In genomic region chr2:73249636-73250035, GRCh38 we compare ENCODE assay signal across 26 cellular contexts.
"Had no signal": no experiment of that assay in that cellular context is flagged by ENCODE, and none has a peak within 500 bp of the region (broad histone marks: within the 10 kb centered on the region; RNA-seq: fewer than 3 reads in every experiment).

No MANE protein-coding gene starts in this region.

- DNase-seq: activated CD4-positive, alpha-beta memory T cell treated with anti-CD3 and anti-CD28 coated beads, Interleukin-2, amount 10 ng/mL, durations not matched to agents 7 days and 5 days; activated CD4-positive, alpha-beta T cell treated with anti-CD3 and anti-CD28 coated beads, Interleukin-2, amount 10 ng/mL, durations not matched to agents 24 days and 14 days; activated CD8-positive, alpha-beta memory T cell treated with anti-CD3 and anti-CD28 coated beads, Interleukin-2, amount 50 U/mL, for 48 hours; activated naive CD4-positive, alpha-beta T cell; activated naive CD8-positive, alpha-beta T cell treated with anti-CD3 and anti-CD28 coated beads for 36 hours; adrenal gland; aorta; effector memory CD4-positive, alpha-beta T cell; erythroblast; gastrocnemius medialis; glutamatergic neuron; left ventricle myocardium inferior; mucosa of descending colon; sigmoid colon; small intestine; stimulated activated CD4-positive, alpha-beta T cell treated with anti-CD3 and anti-CD28 coated beads, Interleukin-4, amount 100 ng/mL, for 24 hours; T-helper 9 cell; WERI-Rb-1 had no signal

- H3K27ac Mint-ChIP-seq: activated CD4-positive, alpha-beta memory T cell treated with anti-CD3 and anti-CD28 coated beads, Interleukin-2, amount 10 ng/mL, durations not matched to agents 7 days and 5 days; activated CD4-positive, alpha-beta T cell treated with anti-CD3 and anti-CD28 coated beads, Interleukin-2, amount 10 ng/mL, durations not matched to agents 24 days and 14 days; natural killer cell treated with Interleukin-12 subunit alpha and Interleukin-12 subunit beta and Interleukin-15 and Interleukin-18, amount 100 ng/mL, for 72 hours; progenitor cell of endocrine pancreas; stimulated activated memory B cell treated with anti-CD40 and anti-IgM and Interleukin-4, amounts not matched to agents 10 μg/mL and 1 μg/mL and 100 μg/mL, for 72 hours had no signal

- H3K27me3 ChIP-seq: adrenal gland, body of pancreas, dorsolateral prefrontal cortex, gastrocnemius medialis, sigmoid colon, tibial nerve had no signal

- H3K4me3 ChIP-seq: adrenal gland, body of pancreas, coronary artery, dorsolateral prefrontal cortex, gastrocnemius medialis, left ventricle myocardium inferior, mucosa of descending colon, sigmoid colon, tibial nerve had no signal

- H3K27me3 Mint-ChIP-seq: activated CD4-positive, alpha-beta memory T cell treated with anti-CD3 and anti-CD28 coated beads, Interleukin-2, amount 10 ng/mL, durations not matched to agents 7 days and 5 days; activated CD4-positive, alpha-beta T cell treated with anti-CD3 and anti-CD28 coated beads, Interleukin-2, amount 10 ng/mL, durations not matched to agents 24 days and 14 days; activated naive CD8-positive, alpha-beta T cell treated with anti-CD3 and anti-CD28 coated beads for 36 hours; natural killer cell treated with Interleukin-12 subunit alpha and Interleukin-12 subunit beta and Interleukin-15 and Interleukin-18, amount 100 ng/mL, for 72 hours; progenitor cell of endocrine pancreas; stimulated activated memory B cell treated with anti-CD40 and anti-IgM and Interleukin-4, amounts not matched to agents 10 μg/mL and 1 μg/mL and 100 μg/mL, for 72 hours had no signal

- H3K4me1 ChIP-seq: tibial nerve had no signal

- H3K9me3 Mint-ChIP-seq: activated CD4-positive, alpha-beta memory T cell treated with anti-CD3 and anti-CD28 coated beads, Interleukin-2, amount 10 ng/mL, durations not matched to agents 7 days and 5 days; activated CD4-positive, alpha-beta T cell treated with anti-CD3 and anti-CD28 coated beads, Interleukin-2, amount 10 ng/mL, durations not matched to agents 24 days and 14 days; activated naive CD8-positive, alpha-beta T cell treated with anti-CD3 and anti-CD28 coated beads for 36 hours; natural killer cell treated with Interleukin-12 subunit alpha and Interleukin-12 subunit beta and Interleukin-15 and Interleukin-18, amount 100 ng/mL, for 72 hours; stimulated activated memory B cell treated with anti-CD40 and anti-IgM and Interleukin-4, amounts not matched to agents 10 μg/mL and 1 μg/mL and 100 μg/mL, for 72 hours had no signal

- ATAC-seq: activated CD4-positive, CD25-positive, alpha-beta regulatory T cell treated with anti-CD3 and anti-CD28 coated beads, Interleukin-2, amount 50 U/mL, for 24 hours; body of pancreas; gastrocnemius medialis; mucosa of descending colon; natural killer cell treated with Interleukin-12 subunit alpha and Interleukin-12 subunit beta and Interleukin-15 and Interleukin-18, amount 100 ng/mL, for 72 hours; stimulated activated memory B cell treated with anti-CD40 and anti-IgM and Interleukin-4, amounts not matched to agents 10 μg/mL and 1 μg/mL and 100 μg/mL, for 72 hours had no signal

- H3K9me3 ChIP-seq: adrenal gland, body of pancreas, gastrocnemius medialis, left ventricle myocardium inferior, mucosa of descending colon, sigmoid colon, tibial nerve had no signal

- H3K4me3 Mint-ChIP-seq: activated CD4-positive, alpha-beta memory T cell treated with anti-CD3 and anti-CD28 coated beads, Interleukin-2, amount 10 ng/mL, durations not matched to agents 7 days and 5 days; activated CD4-positive, alpha-beta T cell treated with anti-CD3 and anti-CD28 coated beads, Interleukin-2, amount 10 ng/mL, durations not matched to agents 24 days and 14 days; activated naive CD8-positive, alpha-beta T cell treated with anti-CD3 and anti-CD28 coated beads for 36 hours; natural killer cell treated with Interleukin-12 subunit alpha and Interleukin-12 subunit beta and Interleukin-15 and Interleukin-18, amount 100 ng/mL, for 72 hours; stimulated activated memory B cell treated with anti-CD40 and anti-IgM and Interleukin-4, amounts not matched to agents 10 μg/mL and 1 μg/mL and 100 μg/mL, for 72 hours had no signal

- H3K27ac ChIP-seq: coronary artery, left ventricle myocardium inferior, sigmoid colon, tibial nerve, WERI-Rb-1 had no signal
